ENCODE assay signal across 10 cellular contexts in the genomic region with DNA sequence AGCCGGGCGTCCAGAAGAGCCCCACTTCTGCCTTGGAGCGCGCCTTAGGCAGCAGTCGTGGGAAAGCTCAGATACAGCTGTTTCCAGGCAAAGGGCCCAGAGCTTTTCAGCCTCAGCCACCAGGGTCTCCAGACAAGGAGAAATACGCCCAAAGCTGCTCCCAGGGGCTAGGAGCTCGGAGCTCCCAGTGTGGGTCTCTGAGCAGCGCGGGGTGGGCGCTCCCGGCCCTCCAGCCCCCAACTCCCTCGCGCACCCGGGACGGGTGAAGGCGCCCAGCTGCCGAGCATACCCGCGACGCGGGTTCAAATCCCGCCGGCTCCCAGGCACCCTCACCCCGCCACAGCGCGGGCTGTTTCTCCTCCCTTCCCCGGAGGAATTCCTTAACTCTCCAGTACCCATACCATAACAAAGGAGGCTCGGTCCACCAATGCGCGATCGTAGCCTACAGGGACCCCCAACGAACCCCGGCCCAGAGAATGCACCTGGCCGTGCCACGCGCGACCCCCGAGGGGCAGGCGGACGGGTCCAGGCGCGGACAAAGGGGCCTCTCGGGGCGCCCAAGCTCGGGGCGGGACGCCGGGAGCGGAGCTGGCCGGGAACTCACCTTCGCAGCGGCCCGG. TPM values are rescaled to one million over a fixed set of nuclear protein-coding genes. Genes with fewer than 3 reads are reported as not detected.
A peak's percentile ranks its signal among the peaks of the same experiment; 100 is the strongest.
DNase-seq lines count a peak whose midpoint lies in the region; ATAC-seq and TF ChIP-seq lines count a peak whose summit lies in the region.
"Had no signal": no experiment of that assay in that cellular context is flagged by ENCODE, and none has a peak within 500 bp of the region (broad histone marks: within the 10 kb centered on the region; RNA-seq: fewer than 3 reads in every experiment).

No MANE protein-coding gene starts in this region.

- TF ChIP-seq CTCF in AG10803 (conservative IDR thresholded peaks at IDR 0.05; ENCODE audit: low read length) = 0 out of 2 replicates have a peak, but pooled peaks have one; percentile 17
- TF ChIP-seq CTCF in WERI-Rb-1 (IDR thresholded peaks at IDR 0.05; ENCODE audit: low read depth, low read length) = no peak
- TF ChIP-seq CTCF in cardiac muscle cell (IDR thresholded peaks at IDR 0.05; ENCODE audit: low read depth, low read length) = no peak
- no peak for TF ChIP-seq CTCF in osteoblast (IDR thresholded peaks at IDR 0.05; ENCODE audit: extremely low read depth, low read depth, low read length)
- TF ChIP-seq CTCF in PC-9 (conservative IDR thresholded peaks at IDR 0.05) = no peak

- H2AFZ ChIP-seq in osteoblast (ENCODE audit: low read length) (no peak overlapping the region), PC-9 (no peak overlapping the region)

- peaks cover 13% of the 10 kb centered on the region for H3K36me3 ChIP-seq in WERI-Rb-1
- H3K36me3 ChIP-seq in cardiac muscle cell = no peaks in the 10 kb centered on the region
- peaks cover 45% of the 10 kb centered on the region for H3K36me3 ChIP-seq in osteoblast (ENCODE audit: insufficient read depth, low read length)
- H3K36me3 ChIP-seq in PC-9 (ENCODE audit: low read depth) = no peaks in the 10 kb centered on the region

- POLR2A ChIA-PET in PC-9 (lab: Charles Lee; ENCODE audit: unreplicated experiment) = no interaction called here

- BruUV-seq in PC-9 (replicated peaks; lab: Mats Ljungman, UMichigan) = no TSS peak

- CTCF ChIA-PET in PC-9 (lab: Charles Lee) = no interaction called here

- H4K20me1 ChIP-seq in osteoblast (ENCODE audit: insufficient read depth, low read length) (peaks cover 69% of the 10 kb centered on the region), PC-9 (ENCODE audit: insufficient read depth) (no peaks in the 10 kb centered on the region)

- DNase-seq in AG10803 (ENCODE audit: low read depth) (peak; percentile 54), WERI-Rb-1 (no peak), cardiac muscle cell (ENCODE audit: low read depth in 1 of 2, low spot score in 1 of 2) (peak; percentile 51 to 65), osteoblast (ENCODE audit: insufficient read length, low spot score, missing footprints) (no peak), NCI-H2196 (lab: John Stamatoyannopoulos, UW; ENCODE audit: unreplicated experiment) (no peak), PC-9 (no peak), NCI-H1436 (lab: John Stamatoyannopoulos, UW) (no peak)
- DNase-seq: activated CD4-positive, CD25-positive, alpha-beta regulatory T cell treated with anti-CD3 and anti-CD28 coated beads, Interleukin-2, amount 50 U/mL, for 72 hours; foreskin melanocyte had no signal

- H3K27ac ChIP-seq in WERI-Rb-1 (peak overlapping the region; percentile 31), cardiac muscle cell (peak overlapping the region; percentile 46), osteoblast (ENCODE audit: low read depth, low read length) (peak overlapping the region; percentile 84), PC-9 (no peak overlapping the region)

- H3K4me2 ChIP-seq in osteoblast (ENCODE audit: insufficient read depth, low read length) = peak overlapping the region; percentile 98
- no peak overlapping the region for H3K4me2 ChIP-seq in PC-9

- H3K9me3 ChIP-seq in WERI-Rb-1 (ENCODE audit: severe bottlenecking) (no peaks in the 10 kb centered on the region), cardiac muscle cell (ENCODE audit: low read depth) (no peaks in the 10 kb centered on the region), osteoblast (ENCODE audit: low read depth, low read length) (no peaks in the 10 kb centered on the region), PC-9 (ENCODE audit: insufficient read depth, low read depth) (no peaks in the 10 kb centered on the region)

- peaks cover 4% of the 10 kb centered on the region for H3K27me3 ChIP-seq in WERI-Rb-1 (ENCODE audit: insufficient read depth, low read depth, severe bottlenecking)
- peaks cover 3% of the 10 kb centered on the region for H3K27me3 ChIP-seq in cardiac muscle cell
- H3K27me3 ChIP-seq in osteoblast (ENCODE audit: insufficient read depth, low read length) = no peaks in the 10 kb centered on the region
- H3K27me3 ChIP-seq in PC-9 (ENCODE audit: insufficient read depth, low read depth) = no peaks in the 10 kb centered on the region

- intact Hi-C loops in PC-9 (cut with micrococcal nuclease; ENCODE audit: unreplicated experiment) = no loop called here

- H3K4me1 ChIP-seq in cardiac muscle cell (ENCODE audit: low read depth) (peaks cover 17% of the 10 kb centered on the region), osteoblast (ENCODE audit: insufficient read depth, low read length) (peaks cover 64% of the 10 kb centered on the region), PC-9 (replicated peaks; ENCODE audit: insufficient read depth) (peaks cover 26% of the 10 kb centered on the region)

- H3K9me2 ChIP-seq in PC-9 (ENCODE audit: insufficient read depth) = no peaks in the 10 kb centered on the region

- no peak for ATAC-seq in GM18870 (IDR thresholded peaks at IDR 0.05; ENCODE audit: unreplicated experiment)

- H3K4me3 ChIP-seq in AG10803 (ENCODE audit: low read length) (peak overlapping the region; percentile 83), WERI-Rb-1 (ENCODE audit: low read depth, low read length) (peak overlapping the region; percentile 77), cardiac muscle cell (peak overlapping the region; percentile 71), osteoblast (ENCODE audit: insufficient read depth, low read length) (peak overlapping the region; percentile 97), PC-9 (no peak overlapping the region)

- peaks cover 22% of the 10 kb centered on the region; the same call in 1 of the 2 replicates for H3F3A ChIP-seq in PC-9 (ENCODE audit: insufficient read depth, low read depth)

- peaks cover 98% of the 10 kb centered on the region for H3K79me2 ChIP-seq in osteoblast (ENCODE audit: insufficient read depth, low read length)
- H3K79me2 ChIP-seq in PC-9 (ENCODE audit: low read depth) = no peaks in the 10 kb centered on the region

RNA-seq across cellular contexts. Expression of a gene that starts 0.5 kb away (rescaled TPM):
- total RNA-seq in cardiac muscle cell (107 and 171 TPM in 2 replicates), osteoblast (412 and 433 TPM in 2 replicates), PC-9 (2021) (12.3 and 24.5 TPM in 2 replicates)
- polyA plus RNA-seq in cardiac muscle cell = 73.9 and 95.2 TPM in 2 replicates

RNA-seq across cellular contexts. Expression of a gene that starts 0.6 kb away (rescaled TPM):
- total RNA-seq in cardiac muscle cell = 285 and 516 TPM in 2 replicates
- 184 and 277 TPM in 2 replicates for polyA plus RNA-seq in cardiac muscle cell
- 267 and 291 TPM in 2 replicates for total RNA-seq in osteoblast
- total RNA-seq in PC-9 (2021) = 1.1 and 1.2 TPM in 2 replicates

Comparison
In these comparisons a context has a peak if more than half of its experiments do, and no peak if none do; other contexts are left out.
1. DNase-seq: peak in AG10803 (single experiment) and cardiac muscle cell (2 of 2); none in WERI-Rb-1 (single experiment), osteoblast (single experiment), NCI-H2196 (single experiment), PC-9 (0 of 2) and NCI-H1436 (single experiment).
2. RNA of a gene that starts 0.6 kb away (total RNA-seq): 285 to 516 TPM in cardiac muscle cell and 267 to 291 TPM in osteoblast; 1.1 to 1.2 TPM in PC-9; every median in the first group is over 100 times any median in the second.